27 cellular contexts compared by ENCODE assay signal in the genomic region with DNA sequence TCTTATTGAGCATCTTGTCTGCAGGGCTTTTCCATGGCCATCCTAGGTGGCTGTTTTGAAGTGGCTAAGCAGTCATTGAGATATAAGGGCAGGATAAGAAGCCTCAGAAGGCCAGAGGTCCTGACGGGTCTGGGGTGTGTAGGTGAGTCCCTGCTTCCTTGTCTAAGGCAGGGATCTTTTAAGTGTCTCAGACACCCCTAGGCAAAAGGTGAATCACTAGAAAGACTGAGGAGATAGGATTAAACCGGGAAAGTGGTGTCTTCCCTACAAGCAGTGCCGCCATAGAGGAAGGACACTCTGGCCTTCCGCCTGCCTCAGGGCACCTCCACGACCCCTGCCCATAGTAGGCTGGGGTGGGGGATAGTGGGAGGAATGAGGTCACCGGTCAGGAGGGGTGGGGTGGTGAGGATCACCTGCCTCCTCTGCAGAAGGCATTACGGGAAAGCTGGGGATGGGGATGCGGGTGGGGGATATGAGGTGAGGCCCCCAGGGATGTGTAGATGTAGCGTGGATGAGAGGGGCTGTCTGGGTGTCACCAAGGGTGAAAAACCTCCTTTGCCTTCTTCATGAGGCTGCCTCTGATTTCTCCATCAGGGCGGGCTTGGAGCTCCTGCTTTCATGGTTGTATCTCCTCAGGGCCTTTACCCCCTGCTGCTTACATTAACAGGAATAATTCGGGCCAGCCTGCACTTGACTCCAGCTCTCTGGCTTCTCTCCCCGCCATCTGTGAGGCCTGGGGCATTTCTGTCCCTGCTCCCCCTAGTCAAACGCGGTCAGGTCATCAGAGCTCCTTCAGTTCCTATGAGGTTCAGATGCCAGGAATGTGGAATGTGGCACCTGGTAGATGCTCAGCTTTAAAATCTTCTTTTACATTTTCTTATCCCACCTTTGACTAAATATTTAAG.
DNase-seq lines count a peak whose midpoint lies in the region; ATAC-seq lines count a peak whose summit lies in the region.
"Had no signal": no experiment of that assay in that cellular context is flagged by ENCODE, and none has a peak within 500 bp of the region (broad histone marks: within the 10 kb centered on the region; RNA-seq: fewer than 3 reads in every experiment).

No MANE protein-coding gene starts in this region.

- no peak overlapping the region for H3K18ac ChIP-seq in trophoblast cell (ENCODE audit: low read length)

- no peak overlapping the region for H2AK5ac ChIP-seq in trophoblast cell (ENCODE audit: low read length)

- no peak overlapping the region for H2BK12ac ChIP-seq in trophoblast cell (ENCODE audit: low read length)

- no peaks in the 10 kb centered on the region for H3K79me1 ChIP-seq in trophoblast cell (ENCODE audit: low read length)

- DNase-seq in NCI-H2171 treated with DMSO at 0.1 percent for 48 hours (lab: John Stamatoyannopoulos, UW) (peak; percentile 27), NCI-H2171 (lab: John Stamatoyannopoulos, UW) (no peak), M059J (ENCODE audit: low read depth) (peak; percentile 36), cerebellum (ENCODE audit: low spot score) (peak; percentile 51), trophoblast cell (peak; percentile 51 to 67), NCI-H2081 treated with DMSO at 0.1 percent for 48 hours (lab: John Stamatoyannopoulos, UW) (no peak)
- DNase-seq: 8988T; activated CD4-positive, alpha-beta T cell treated with anti-CD3 and anti-CD28 coated beads for 4 hours; activated CD8-positive, alpha-beta memory T cell treated with anti-CD3 and anti-CD28 coated beads for 24 hours; activated T-cell treated with anti-CD3 and anti-CD28 coated beads, Interleukin-2, amount 50 U/mL, for 1 hour; Calu3; EL; HFFc6; Karpas-422; NCI-H1694 treated with DMSO at 0.1 percent for 48 hours; RPMI8226; SK-N-SH; stimulated activated CD4-positive, alpha-beta T cell treated with anti-CD3 and anti-CD28 coated beads, Interleukin-12 subunit alpha, Interleukin-12 subunit beta, amount 100 ng/mL, for 4 hours; stimulated activated CD4-positive, alpha-beta T cell treated with anti-CD3 and anti-CD28 coated beads, Interleukin-4, amount 100 ng/mL, for 1 hour; T-helper 17 cell had no signal

- no peak overlapping the region for H3K9ac ChIP-seq in trophoblast cell (ENCODE audit: low read length)
- H3K9ac ChIP-seq: SK-N-SH had no signal

- no peak overlapping the region for H2AFZ ChIP-seq in trophoblast cell (ENCODE audit: insufficient read depth, low read length, poor library complexity)
- H2AFZ ChIP-seq: GM23338 had no signal

- H3K4me2 ChIP-seq in trophoblast cell (ENCODE audit: low read length), result no peak overlapping the region
- H3K4me2 ChIP-seq: GM23338, SK-N-SH had no signal

- H3K27me3 ChIP-seq in trophoblast cell (ENCODE audit: insufficient read depth, low read length), result no peaks in the 10 kb centered on the region
- H3K27me3 ChIP-seq: body of pancreas had no signal

- peaks cover 1% of the 10 kb centered on the region for H3K9me3 ChIP-seq in trophoblast cell (ENCODE audit: insufficient read depth, low read depth, low read length)
- H3K9me3 ChIP-seq: body of pancreas, SK-N-SH had no signal

- no peak overlapping the region for H3K4ac ChIP-seq in trophoblast cell (ENCODE audit: low read depth, low read length)

- H3K79me2 ChIP-seq in trophoblast cell (ENCODE audit: control insufficient read depth, insufficient read depth, low read length, poor library complexity), result no peaks in the 10 kb centered on the region

- H3K27ac ChIP-seq in trophoblast cell (ENCODE audit: low read depth, low read length), result no peak overlapping the region
- H3K27ac ChIP-seq: body of pancreas had no signal

- H2BK5ac ChIP-seq in trophoblast cell (ENCODE audit: low read depth, low read length, poor library complexity), result no peak overlapping the region

- H4K12ac ChIP-seq in trophoblast cell (ENCODE audit: low read depth, low read length), result no peak overlapping the region

- H3K4me1 ChIP-seq in trophoblast cell (ENCODE audit: control insufficient read depth in 1 of 2, insufficient read depth in 2 of 2, low read length in 2 of 2), result peaks cover 13 to 15% of the 10 kb centered on the region in 2 experiments
- H3K4me1 ChIP-seq: body of pancreas had no signal

- no peak overlapping the region for H4K8ac ChIP-seq in trophoblast cell (ENCODE audit: low read depth, low read length)

- no peak overlapping the region for H3K4me3 ChIP-seq in trophoblast cell (ENCODE audit: low read depth, low read length)
- H3K4me3 ChIP-seq: body of pancreas, GM23338, lung had no signal

- H3K14ac ChIP-seq in trophoblast cell (ENCODE audit: low read length), result no peak overlapping the region

- H2BK120ac ChIP-seq in trophoblast cell (ENCODE audit: insufficient read depth, low read length, poor library complexity), result no peak overlapping the region

- H4K91ac ChIP-seq in trophoblast cell (ENCODE audit: low read depth, low read length), result no peak overlapping the region

- ATAC-seq in GM18511 (IDR thresholded peaks at IDR 0.05; ENCODE audit: unreplicated experiment) (no peak), GM21737 (IDR thresholded peaks at IDR 0.05; ENCODE audit: unreplicated experiment) (no peak)
- ATAC-seq: body of pancreas, GM23338, HepG2, right cardiac atrium, T-helper 17 cell had no signal

- H3K23ac ChIP-seq in trophoblast cell (ENCODE audit: low read length), result no peak overlapping the region

- no peaks in the 10 kb centered on the region for H3K36me3 ChIP-seq in trophoblast cell (ENCODE audit: control insufficient read depth in 1 of 2, insufficient read depth in 2 of 2, low read length in 2 of 2)

- no CpG with 5 or more reads among the region's 14 CpGs for WGBS in trophoblast cell (ENCODE audit: extremely low coverage, insufficient coverage, insufficient read length)

Comparison
In these comparisons a context has a peak if more than half of its experiments do, and no peak if none do; other contexts are left out.
1. DNase-seq: peak in NCI-H2171 treated with DMSO at 0.1 percent for 48 hours (single experiment), M059J (single experiment), cerebellum (single experiment) and trophoblast cell (2 of 2); none in NCI-H2171 (single experiment) and NCI-H2081 treated with DMSO at 0.1 percent for 48 hours (single experiment).